Comparison of ENCODE assay signal across 28 cellular contexts in the genomic region with DNA sequence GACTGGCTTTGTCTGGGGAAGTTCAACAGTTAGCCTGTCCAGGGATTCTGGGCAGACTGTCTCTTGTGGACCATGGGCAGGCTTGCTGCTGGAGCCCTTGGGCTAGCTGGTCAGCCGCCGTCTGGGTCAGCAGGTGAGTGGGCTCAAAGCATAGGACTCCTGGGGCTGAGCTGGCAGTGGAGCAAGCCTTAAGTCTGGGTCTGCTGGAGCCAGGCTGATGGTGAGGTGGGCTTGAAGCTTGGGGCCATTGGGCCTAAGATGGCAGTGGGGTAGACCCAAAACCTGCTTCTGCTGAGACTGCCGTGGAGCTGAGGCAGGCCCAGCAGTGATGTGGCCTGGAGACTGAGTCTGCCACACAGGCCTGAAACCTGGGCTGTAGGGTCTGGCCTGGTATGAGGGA.
"Had no signal": no experiment of that assay in that cellular context is flagged by ENCODE, and none has a peak within 500 bp of the region (broad histone marks: within the 10 kb centered on the region; RNA-seq: fewer than 3 reads in every experiment).

No MANE protein-coding gene starts in this region.

- FAIRE-seq: endothelial cell of umbilical vein, islet of Langerhans, urothelium cell line had no signal

- H3K27ac Mint-ChIP-seq: dendritic cell treated with granulocyte-macrophage colony-stimulating factor and Interleukin-4, amounts not matched to agents 40 ng/mL and 50 ng/mL, for 4 days; type B pancreatic cell had no signal

- H3K4me1 Mint-ChIP-seq: central memory CD8-positive, alpha-beta T cell; naive thymus-derived CD4-positive, alpha-beta T cell had no signal

- H3K4me1 ChIP-seq: colonic mucosa, esophagus squamous epithelium, heart right ventricle, parathyroid adenoma, prostate gland, right atrium auricular region, sigmoid colon, testis, tibial artery had no signal

- H3K36me3 Mint-ChIP-seq: naive thymus-derived CD4-positive, alpha-beta T cell; type B pancreatic cell had no signal

- H3K27me3 ChIP-seq: cardiac muscle cell, colonic mucosa, esophagus squamous epithelium, heart right ventricle, right atrium auricular region, sigmoid colon, testis, tibial artery had no signal

- H3K4me3 ChIP-seq: cardiac muscle cell, colonic mucosa, esophagus squamous epithelium, heart right ventricle, prostate gland, right atrium auricular region, sigmoid colon, testis, tibial artery had no signal

- H3K4me3 Mint-ChIP-seq: central memory CD8-positive, alpha-beta T cell; dendritic cell treated with granulocyte-macrophage colony-stimulating factor and Interleukin-4, amounts not matched to agents 40 ng/mL and 50 ng/mL, for 4 days; naive thymus-derived CD4-positive, alpha-beta T cell; type B pancreatic cell had no signal

- H3K9me3 Mint-ChIP-seq: type B pancreatic cell had no signal

- ATAC-seq: heart right ventricle; left colon; naive thymus-derived CD4-positive, alpha-beta T cell had no signal

- DNase-seq: colonic mucosa; effector memory CD4-positive, alpha-beta T cell; esophagus squamous epithelium; foreskin melanocyte; glutamatergic neuron; heart right ventricle; hippocampal formation; kidney glomerular epithelial cell; left colon; mesendoderm; midbrain; naive thymus-derived CD4-positive, alpha-beta T cell; sigmoid colon; stimulated activated CD4-positive, alpha-beta T cell treated with anti-CD3 and anti-CD28 coated beads, Interleukin-4, amount 100 ng/mL, for 4 hours; stimulated activated naive CD4-positive, alpha-beta T cell; substantia nigra; testis; tibial artery had no signal

- H3K9ac ChIP-seq: parathyroid adenoma had no signal

- H3K27ac ChIP-seq: cardiac muscle cell, colonic mucosa, esophagus squamous epithelium, heart right ventricle, parathyroid adenoma, prostate gland, right atrium auricular region, sigmoid colon, testis, tibial artery had no signal

- H3K27me3 Mint-ChIP-seq: central memory CD8-positive, alpha-beta T cell; dendritic cell treated with granulocyte-macrophage colony-stimulating factor and Interleukin-4, amounts not matched to agents 40 ng/mL and 50 ng/mL, for 4 days; naive thymus-derived CD4-positive, alpha-beta T cell; type B pancreatic cell had no signal

- H3K36me3 ChIP-seq: cardiac muscle cell, colonic mucosa, esophagus squamous epithelium, heart right ventricle, prostate gland, right atrium auricular region, sigmoid colon, tibial artery had no signal

- H3K9me3 ChIP-seq: colonic mucosa, prostate gland, testis, tibial artery had no signal
